ENCODE assay signal across 12 cellular contexts in genomic region chr22:49676230-49676629, GRCh38.
DNase-seq lines count a peak whose midpoint lies in the region; ATAC-seq lines count a peak whose summit lies in the region.
"Had no signal": no experiment of that assay in that cellular context is flagged by ENCODE, and none has a peak within 500 bp of the region (broad histone marks: within the 10 kb centered on the region; RNA-seq: fewer than 3 reads in every experiment).

No MANE protein-coding gene starts in this region.

- no peaks in the 10 kb centered on the region for H3K36me3 Mint-ChIP-seq in activated CD8-positive, alpha-beta memory T cell treated with anti-CD3 and anti-CD28 coated beads, Interleukin-2, amount 10 ng/mL, durations not matched to agents 7 days and 5 days

- no peak overlapping the region for H3K4me3 Mint-ChIP-seq in activated CD8-positive, alpha-beta memory T cell treated with anti-CD3 and anti-CD28 coated beads, Interleukin-2, amount 10 ng/mL, durations not matched to agents 7 days and 5 days
- H3K4me3 Mint-ChIP-seq: CD4-positive, alpha-beta T cell had no signal

- CTCF ChIA-PET in activated CD8-positive, alpha-beta memory T cell treated with anti-CD3 and anti-CD28 coated beads, Interleukin-2, amount 10 ng/mL, durations not matched to agents 7 days and 5 days (lab: Charles Lee), result no interaction called here

- no peak for ATAC-seq in activated CD8-positive, alpha-beta memory T cell treated with anti-CD3 and anti-CD28 coated beads, Interleukin-2, amount 10 ng/mL, durations not matched to agents 7 days and 5 days
- ATAC-seq in sciatic nerve, result no peak
- no peak for ATAC-seq in GM18517 (IDR thresholded peaks at IDR 0.05; ENCODE audit: unreplicated experiment)
- no peak for ATAC-seq in HG03175 (IDR thresholded peaks at IDR 0.05; ENCODE audit: unreplicated experiment)
- ATAC-seq: A549 had no signal

- peak; percentile 38 for DNase-seq in activated CD8-positive, alpha-beta memory T cell treated with anti-CD3 and anti-CD28 coated beads, Interleukin-2, amount 10 ng/mL, durations not matched to agents 7 days and 5 days
- no peak for DNase-seq in activated CD8-positive, alpha-beta memory T cell treated with anti-CD3 and anti-CD28 coated beads for 24 hours
- peak; percentile 3 for DNase-seq in iPS-NIHi11 (ENCODE audit: low spot score)
- DNase-seq in sciatic nerve (ENCODE audit: low spot score), result peak; percentile 17
- DNase-seq in NCI-H1694 treated with DMSO at 0.1 percent for 48 hours (lab: John Stamatoyannopoulos, UW), result no peak
- DNase-seq: AML-193, Caco-2, GM23248 had no signal

- no peak overlapping the region for H3K27ac Mint-ChIP-seq in activated CD8-positive, alpha-beta memory T cell treated with anti-CD3 and anti-CD28 coated beads, Interleukin-2, amount 10 ng/mL, durations not matched to agents 7 days and 5 days

- peaks cover 38% of the 10 kb centered on the region for H3K27me3 Mint-ChIP-seq in activated CD8-positive, alpha-beta memory T cell treated with anti-CD3 and anti-CD28 coated beads, Interleukin-2, amount 10 ng/mL, durations not matched to agents 7 days and 5 days

- H3K4me1 Mint-ChIP-seq in activated CD8-positive, alpha-beta memory T cell treated with anti-CD3 and anti-CD28 coated beads, Interleukin-2, amount 10 ng/mL, durations not matched to agents 7 days and 5 days, result peaks cover 3% of the 10 kb centered on the region

- intact Hi-C loops in sciatic nerve (cut with DNase I), result no loop called here

- no peaks in the 10 kb centered on the region for H3K9me3 Mint-ChIP-seq in activated CD8-positive, alpha-beta memory T cell treated with anti-CD3 and anti-CD28 coated beads, Interleukin-2, amount 10 ng/mL, durations not matched to agents 7 days and 5 days (ENCODE audit: low read depth)
- H3K9me3 Mint-ChIP-seq: CD4-positive, alpha-beta T cell had no signal

Comparison
In these comparisons a context has a peak if more than half of its experiments do, and no peak if none do; other contexts are left out.
1. DNase-seq: peak in activated CD8-positive, alpha-beta memory T cell treated with anti-CD3 and anti-CD28 coated beads, Interleukin-2, amount 10 ng/mL, durations not matched to agents 7 days and 5 days (single experiment), iPS-NIHi11 (single experiment) and sciatic nerve (single experiment); none in activated CD8-positive, alpha-beta memory T cell treated with anti-CD3 and anti-CD28 coated beads for 24 hours (single experiment) and NCI-H1694 treated with DMSO at 0.1 percent for 48 hours (single experiment).